ENCODE assay signal across 9 cellular contexts in genomic region chr10:127415116-127415515, GRCh38.
"Had no signal": no experiment of that assay in that cellular context is flagged by ENCODE, and none has a peak within 500 bp of the region (broad histone marks: within the 10 kb centered on the region; RNA-seq: fewer than 3 reads in every experiment).

No MANE protein-coding gene starts in this region.

- H3K27ac ChIP-seq: GM23248, HL-60 had no signal

- H3K4me3 ChIP-seq: GM23248, HAP-1, K562 had no signal

- H3K9me3 ChIP-seq: HAP-1 had no signal

- ATAC-seq: HCT116, K562 had no signal

- H2AFZ ChIP-seq: GM23248 had no signal

- H3K36me3 ChIP-seq: HAP-1 had no signal

- H3K9ac ChIP-seq: GM23248 had no signal

- DNase-seq: GM23248, GOT3, H7, HFFc6, IMR-90 had no signal

- H3K4me1 ChIP-seq: HAP-1 had no signal
